ENCODE assay signal across 8 cellular contexts in genomic region chr1:75134939-75135828, GRCh38. TPM values are rescaled to one million over a fixed set of nuclear protein-coding genes. Genes with fewer than 3 reads are reported as not detected.
A peak's percentile ranks its signal among the peaks of the same experiment; 100 is the strongest.
DNase-seq lines count a peak whose midpoint lies in the region; ATAC-seq and TF ChIP-seq lines count a peak whose summit lies in the region.

No MANE protein-coding gene starts in this region.

- no peaks in the 10 kb centered on the region for H3K9me3 ChIP-seq in aorta (ENCODE audit: control insufficient read depth, low read length)

- peaks cover 17% of the 10 kb centered on the region for H3K4me1 Mint-ChIP-seq in activated naive CD8-positive, alpha-beta T cell treated with anti-CD3 and anti-CD28 coated beads, Interleukin-2, amount 10 ng/mL, durations not matched to agents 7 days and 5 days

- DNase-seq in stimulated activated CD4-positive, alpha-beta T cell treated with anti-CD3 and anti-CD28 coated beads, Interleukin-1b, Interleukin-23, amount 100 ng/mL, for 48 hours, result peak; percentile 26
- DNase-seq in stimulated activated CD4-positive, alpha-beta T cell treated with anti-CD3 and anti-CD28 coated beads, Interleukin-2, amount 100 ng/mL, for 48 hours, result no peak
- peak; percentile 52 for DNase-seq in activated naive CD8-positive, alpha-beta T cell treated with anti-CD3 and anti-CD28 coated beads, Interleukin-2, amount 10 ng/mL, durations not matched to agents 7 days and 5 days
- DNase-seq in lower leg skin (ENCODE audit: low spot score in 2 of 2) (peak in 1 of 2 donors; percentile 78), aorta (no peak), KBM-7 (no peak)

- in situ Hi-C loops in KBM-7 (cut with MboI; ENCODE audit: low pct_unique_long_range_greater_than_20kb, low sequenced_read_pairs), result no loop called here

- no peaks in the 10 kb centered on the region for H3K36me3 ChIP-seq in aorta (ENCODE audit: control insufficient read depth in 1 of 2, insufficient read depth in 2 of 2, low read length in 1 of 2)

- peak overlapping the region; percentile 1 for H3K4me3 ChIP-seq in lower leg skin (ENCODE audit: low read depth, poor library complexity, severe bottlenecking)
- peak overlapping the region in 1 of 2 donors; percentile 2 for H3K4me3 ChIP-seq in aorta (ENCODE audit: low read length in 2 of 2)

- no peak overlapping the region for H3K27ac ChIP-seq in aorta (ENCODE audit: low read depth in 1 of 2, low read length in 2 of 2)

- H3K4me3 Mint-ChIP-seq in activated naive CD8-positive, alpha-beta T cell treated with anti-CD3 and anti-CD28 coated beads, Interleukin-2, amount 10 ng/mL, durations not matched to agents 7 days and 5 days, result peak overlapping the region; percentile 78

- no peaks in the 10 kb centered on the region for H3K4me1 ChIP-seq in aorta (ENCODE audit: control insufficient read depth in 1 of 2, insufficient read depth in 2 of 2, low read length in 2 of 2)

- H3K27me3 ChIP-seq in aorta (ENCODE audit: control insufficient read depth in 1 of 2, insufficient read depth in 2 of 2, low read length in 1 of 2), result peaks cover 0 to 2% of the 10 kb centered on the region in 2 donors

- peaks cover 2% of the 10 kb centered on the region for H3K9me3 Mint-ChIP-seq in activated naive CD8-positive, alpha-beta T cell treated with anti-CD3 and anti-CD28 coated beads, Interleukin-2, amount 10 ng/mL, durations not matched to agents 7 days and 5 days

- POLR2A ChIA-PET in activated naive CD8-positive, alpha-beta T cell treated with anti-CD3 and anti-CD28 coated beads, Interleukin-2, amount 10 ng/mL, durations not matched to agents 7 days and 5 days (lab: Charles Lee), result no interaction called here

- no peak for TF ChIP-seq CTCF in lower leg skin (IDR thresholded peaks at IDR 0.05)

- ATAC-seq in activated naive CD8-positive, alpha-beta T cell treated with anti-CD3 and anti-CD28 coated beads, Interleukin-2, amount 10 ng/mL, durations not matched to agents 7 days and 5 days (ENCODE audit: low read depth), result no peak
- ATAC-seq in aorta (ENCODE audit: low FRiP score), result peak; percentile 31
- no peak for ATAC-seq in HG02870 (IDR thresholded peaks at IDR 0.05; ENCODE audit: unreplicated experiment)
- ATAC-seq in GM19463 (IDR thresholded peaks at IDR 0.05; ENCODE audit: unreplicated experiment), result no peak

- TF ChIP-seq POLR2A in lower leg skin (IDR thresholded peaks at IDR 0.05), result no peak

- intact Hi-C loops in lower leg skin (cut with DNase I; ENCODE audit: low total_unique reads), result no loop called here
- intact Hi-C loops in aorta (cut with DNase I), result no loop called here

- peaks cover 84% of the 10 kb centered on the region for H3K27me3 Mint-ChIP-seq in activated naive CD8-positive, alpha-beta T cell treated with anti-CD3 and anti-CD28 coated beads, Interleukin-2, amount 10 ng/mL, durations not matched to agents 7 days and 5 days

- H3K27ac Mint-ChIP-seq in activated naive CD8-positive, alpha-beta T cell treated with anti-CD3 and anti-CD28 coated beads, Interleukin-2, amount 10 ng/mL, durations not matched to agents 7 days and 5 days, result peak overlapping the region; percentile 54

- peaks cover 7% of the 10 kb centered on the region for H3K36me3 Mint-ChIP-seq in activated naive CD8-positive, alpha-beta T cell treated with anti-CD3 and anti-CD28 coated beads, Interleukin-2, amount 10 ng/mL, durations not matched to agents 7 days and 5 days

- WGBS in lower leg skin, 2 donors, result 2 to 4% methylated on average over 46 to 57 of the region's 58 CpGs
- 4 to 6% methylated on average over 58 of the region's 58 CpGs for WGBS in aorta, 2 donors

RNA-seq across cellular contexts. Expression of gene LHX8, which starts 1.0 kb away (rescaled TPM):
- total RNA-seq in activated naive CD8-positive, alpha-beta T cell treated with anti-CD3 and anti-CD28 coated beads, Interleukin-2, amount 10 ng/mL, durations not matched to agents 7 days and 5 days, result not detected
- not detected for total RNA-seq in lower leg skin
- not detected for total RNA-seq in aorta
- not detected for polyA plus RNA-seq in aorta

Comparison
In these comparisons a context has a peak if more than half of its experiments do, and no peak if none do; other contexts are left out.
1. DNase-seq: peak in stimulated activated CD4-positive, alpha-beta T cell treated with anti-CD3 and anti-CD28 coated beads, Interleukin-1b, Interleukin-23, amount 100 ng/mL, for 48 hours (single experiment) and activated naive CD8-positive, alpha-beta T cell treated with anti-CD3 and anti-CD28 coated beads, Interleukin-2, amount 10 ng/mL, durations not matched to agents 7 days and 5 days (single experiment); none in stimulated activated CD4-positive, alpha-beta T cell treated with anti-CD3 and anti-CD28 coated beads, Interleukin-2, amount 100 ng/mL, for 48 hours (0 of 2), aorta (0 of 2) and KBM-7 (single experiment).